ENCODE assay signal across 17 cellular contexts in the genomic region with DNA sequence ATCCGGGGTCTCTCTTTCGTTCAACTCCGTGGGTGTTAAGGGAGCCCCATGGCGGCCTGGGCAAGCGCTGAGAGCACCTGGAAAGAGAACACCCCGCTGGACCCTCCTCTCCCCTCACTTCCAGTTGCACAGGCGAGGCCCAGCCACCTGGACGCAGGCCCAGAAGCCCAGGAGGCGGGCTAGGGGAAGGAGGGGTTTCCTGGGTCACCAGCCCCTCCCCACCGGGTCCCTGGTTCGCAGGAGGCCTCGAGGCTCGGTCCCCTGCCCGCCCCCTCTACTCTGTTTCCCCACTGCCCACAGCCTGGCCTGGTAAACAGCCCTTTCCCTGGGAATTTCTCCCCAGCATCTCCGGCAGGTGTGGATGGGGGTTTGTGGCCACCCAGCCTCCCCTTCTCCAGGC.
DNase-seq lines count a peak whose midpoint lies in the region; ATAC-seq and TF ChIP-seq lines count a peak whose summit lies in the region.
"Had no signal": no experiment of that assay in that cellular context is flagged by ENCODE, and none has a peak within 500 bp of the region (broad histone marks: within the 10 kb centered on the region; RNA-seq: fewer than 3 reads in every experiment).

No MANE protein-coding gene starts in this region.

- intact Hi-C loops in dendritic cell treated with granulocyte-macrophage colony-stimulating factor and Interleukin-4, amounts not matched to agents 40 ng/mL and 50 ng/mL, for 4 days (cut with micrococcal nuclease) = no loop called here

- no peak for DNase-seq in activated naive CD4-positive, alpha-beta T cell treated with anti-CD3 and anti-CD28 coated beads, Interleukin-2, amount 50 U/mL, for 16 hours
- DNase-seq in NCI-H1694 (lab: John Stamatoyannopoulos, UW) = no peak
- DNase-seq in NCI-H2081 treated with DMSO at 0.1 percent for 48 hours (lab: John Stamatoyannopoulos, UW) = no peak
- DNase-seq: 8988T; CD4-positive, alpha-beta T cell; DMS53; NCI-H1417; NCI-H187 treated with DMSO at 0.1 percent for 48 hours; NCI-H345; NCI-H524 treated with DMSO at 0.1 percent for 48 hours had no signal

- peak overlapping the region; percentile 77 for H3K4me2 ChIP-seq in Loucy (ENCODE audit: low read depth, low read length, poor library complexity, severe bottlenecking)

- no peak for TF ChIP-seq CTCF in Loucy (conservative IDR thresholded peaks at IDR 0.05; ENCODE audit: low read length)

- peaks cover 6% of the 10 kb centered on the region; the same call in 1 of the 2 replicates for H3F3A ChIP-seq in Loucy (ENCODE audit: low read depth)

- no peaks in the 10 kb centered on the region for H3K9me2 ChIP-seq in Loucy (replicated peaks; ENCODE audit: low read depth, low read length)

- no peaks in the 10 kb centered on the region for H3K9me3 Mint-ChIP-seq in activated naive CD4-positive, alpha-beta T cell treated with anti-CD3 and anti-CD28 coated beads, Interleukin-2, amount 50 U/mL, for 24 hours
- no peaks in the 10 kb centered on the region for H3K9me3 Mint-ChIP-seq in dendritic cell treated with granulocyte-macrophage colony-stimulating factor and Interleukin-4, amounts not matched to agents 40 ng/mL and 50 ng/mL, for 4 days
- H3K9me3 Mint-ChIP-seq: CD4-positive, alpha-beta T cell had no signal

- H3K4me1 Mint-ChIP-seq in activated naive CD4-positive, alpha-beta T cell treated with anti-CD3 and anti-CD28 coated beads, Interleukin-2, amount 50 U/mL, for 24 hours = peaks cover 31% of the 10 kb centered on the region
- peaks cover 79% of the 10 kb centered on the region for H3K4me1 Mint-ChIP-seq in dendritic cell treated with granulocyte-macrophage colony-stimulating factor and Interleukin-4, amounts not matched to agents 40 ng/mL and 50 ng/mL, for 4 days (ENCODE audit: low read depth)

- ATAC-seq in HG02610 (IDR thresholded peaks at IDR 0.05; ENCODE audit: unreplicated experiment) = no peak
- ATAC-seq in HG02588 (IDR thresholded peaks at IDR 0.05; ENCODE audit: unreplicated experiment) = no peak
- ATAC-seq: HepG2, Right ventricle myocardium inferior had no signal

- peak overlapping the region; percentile 43 for H3K27ac Mint-ChIP-seq in activated naive CD4-positive, alpha-beta T cell treated with anti-CD3 and anti-CD28 coated beads, Interleukin-2, amount 50 U/mL, for 24 hours
- peak overlapping the region; percentile 80 for H3K27ac Mint-ChIP-seq in dendritic cell treated with granulocyte-macrophage colony-stimulating factor and Interleukin-4, amounts not matched to agents 40 ng/mL and 50 ng/mL, for 4 days
- H3K27ac Mint-ChIP-seq: CD4-positive, alpha-beta T cell had no signal

- H3K4me3 Mint-ChIP-seq in activated naive CD4-positive, alpha-beta T cell treated with anti-CD3 and anti-CD28 coated beads, Interleukin-2, amount 50 U/mL, for 24 hours = no peak overlapping the region
- no peak overlapping the region for H3K4me3 Mint-ChIP-seq in dendritic cell treated with granulocyte-macrophage colony-stimulating factor and Interleukin-4, amounts not matched to agents 40 ng/mL and 50 ng/mL, for 4 days
- H3K4me3 Mint-ChIP-seq: CD4-positive, alpha-beta T cell had no signal

- H3K36me3 ChIP-seq in Loucy (ENCODE audit: insufficient read depth, low read length) = no peaks in the 10 kb centered on the region

- peaks cover 57% of the 10 kb centered on the region for H3K4me1 ChIP-seq in Loucy (ENCODE audit: insufficient read depth, low read length, poor library complexity, severe bottlenecking)

- no peaks in the 10 kb centered on the region for H3K79me2 ChIP-seq in Loucy (ENCODE audit: insufficient read depth, low read length)

- H3K4me3 ChIP-seq in Loucy (ENCODE audit: low read length, poor library complexity, severe bottlenecking) = no peak overlapping the region

- no peaks in the 10 kb centered on the region for H4K20me1 ChIP-seq in Loucy (ENCODE audit: insufficient read depth, low read length, poor library complexity, severe bottlenecking)

- no peaks in the 10 kb centered on the region for H3K36me3 Mint-ChIP-seq in activated naive CD4-positive, alpha-beta T cell treated with anti-CD3 and anti-CD28 coated beads, Interleukin-2, amount 50 U/mL, for 24 hours
- no peaks in the 10 kb centered on the region for H3K36me3 Mint-ChIP-seq in dendritic cell treated with granulocyte-macrophage colony-stimulating factor and Interleukin-4, amounts not matched to agents 40 ng/mL and 50 ng/mL, for 4 days (ENCODE audit: low read depth)

- peak overlapping the region; percentile 18 for H3K9ac ChIP-seq in Loucy (ENCODE audit: low read depth, low read length, poor library complexity, severe bottlenecking)

- no peaks in the 10 kb centered on the region for H3K9me3 ChIP-seq in Loucy (ENCODE audit: insufficient read depth, low read depth, low read length)

- H3K27me3 ChIP-seq in Loucy (ENCODE audit: insufficient read depth, low read length, poor library complexity, severe bottlenecking) = no peaks in the 10 kb centered on the region

- H2AFZ ChIP-seq in Loucy (ENCODE audit: low read length) = no peak overlapping the region

- H3K27me3 Mint-ChIP-seq in activated naive CD4-positive, alpha-beta T cell treated with anti-CD3 and anti-CD28 coated beads, Interleukin-2, amount 50 U/mL, for 24 hours = no peaks in the 10 kb centered on the region
- peaks cover 4% of the 10 kb centered on the region for H3K27me3 Mint-ChIP-seq in dendritic cell treated with granulocyte-macrophage colony-stimulating factor and Interleukin-4, amounts not matched to agents 40 ng/mL and 50 ng/mL, for 4 days
- H3K27me3 Mint-ChIP-seq: CD4-positive, alpha-beta T cell had no signal
